16 cellular contexts compared by ENCODE assay signal in genomic region chr1:9807541-9807940, GRCh38. TPM values are rescaled to one million over a fixed set of nuclear protein-coding genes. Genes with fewer than 3 reads are reported as not detected.
DNase-seq lines count a peak whose midpoint lies in the region; ATAC-seq and TF ChIP-seq lines count a peak whose summit lies in the region.
"Had no signal": no experiment of that assay in that cellular context is flagged by ENCODE, and none has a peak within 500 bp of the region (broad histone marks: within the 10 kb centered on the region; RNA-seq: fewer than 3 reads in every experiment).

No MANE protein-coding gene starts in this region.

- H3K9me3 ChIP-seq in sigmoid colon, result no peaks in the 10 kb centered on the region

- intact Hi-C loops in sigmoid colon (cut with DNase I), result no loop called here

- peaks cover 13% of the 10 kb centered on the region for H3K36me3 Mint-ChIP-seq in activated CD4-positive, alpha-beta T cell treated with anti-CD3 and anti-CD28 coated beads, Interleukin-2, amount 10 ng/mL, durations not matched to agents 7 days and 5 days (ENCODE audit: low read depth)
- no peaks in the 10 kb centered on the region for H3K36me3 Mint-ChIP-seq in chondrocyte (ENCODE audit: low read depth)

- no peak for TF ChIP-seq POLR2A in sigmoid colon (IDR thresholded peaks at IDR 0.05)

- no peak for TF ChIP-seq EP300 in sigmoid colon (IDR thresholded peaks at IDR 0.05)

- H3K4me3 ChIP-seq in sigmoid colon, result no peak overlapping the region

- H3K9me3 Mint-ChIP-seq in activated CD4-positive, alpha-beta T cell treated with anti-CD3 and anti-CD28 coated beads, Interleukin-2, amount 10 ng/mL, durations not matched to agents 7 days and 5 days, result no peaks in the 10 kb centered on the region
- no peaks in the 10 kb centered on the region for H3K9me3 Mint-ChIP-seq in chondrocyte (ENCODE audit: low read depth)
- H3K9me3 Mint-ChIP-seq: activated naive CD4-positive, alpha-beta T cell treated with anti-CD3 and anti-CD28 coated beads, Interleukin-2, amount 10 ng/mL, durations not matched to agents 7 days and 5 days had no signal

- POLR2A ChIA-PET in activated CD4-positive, alpha-beta T cell treated with anti-CD3 and anti-CD28 coated beads, Interleukin-2, amount 10 ng/mL, durations not matched to agents 7 days and 5 days (lab: Charles Lee), result no interaction called here

- H3K27ac ChIP-seq in sigmoid colon, result no peak overlapping the region

- WGBS in sigmoid colon, 2 donors, result 75 to 83% methylated on average over 12 of the region's 12 CpGs

- peaks cover 41% of the 10 kb centered on the region for H3K4me1 Mint-ChIP-seq in activated CD4-positive, alpha-beta T cell treated with anti-CD3 and anti-CD28 coated beads, Interleukin-2, amount 10 ng/mL, durations not matched to agents 7 days and 5 days
- peaks cover 21% of the 10 kb centered on the region for H3K4me1 Mint-ChIP-seq in chondrocyte (ENCODE audit: low read depth)

- H3K36me3 ChIP-seq in sigmoid colon, result no peaks in the 10 kb centered on the region

- CTCF ChIA-PET in activated CD4-positive, alpha-beta T cell treated with anti-CD3 and anti-CD28 coated beads, Interleukin-2, amount 10 ng/mL, durations not matched to agents 7 days and 5 days (lab: Charles Lee), result no interaction called here

- no peak overlapping the region for H3K4me3 Mint-ChIP-seq in activated CD4-positive, alpha-beta T cell treated with anti-CD3 and anti-CD28 coated beads, Interleukin-2, amount 10 ng/mL, durations not matched to agents 7 days and 5 days
- no peak overlapping the region for H3K4me3 Mint-ChIP-seq in chondrocyte (ENCODE audit: unreplicated experiment)
- H3K4me3 Mint-ChIP-seq: activated naive CD4-positive, alpha-beta T cell treated with anti-CD3 and anti-CD28 coated beads, Interleukin-2, amount 10 ng/mL, durations not matched to agents 7 days and 5 days; B cell had no signal

- ATAC-seq in GM18868 (IDR thresholded peaks at IDR 0.05; ENCODE audit: unreplicated experiment) (no peak), GM19452 (IDR thresholded peaks at IDR 0.05; ENCODE audit: unreplicated experiment) (no peak)

- TF ChIP-seq CTCF in chondrocyte (IDR thresholded peaks at IDR 0.05) (no peak), sigmoid colon (IDR thresholded peaks at IDR 0.05) (no peak)

- peaks cover 0 to 34% (median 31%) of the 10 kb centered on the region in 4 donors for H3K4me1 ChIP-seq in sigmoid colon

- H3K27me3 Mint-ChIP-seq in activated CD4-positive, alpha-beta T cell treated with anti-CD3 and anti-CD28 coated beads, Interleukin-2, amount 10 ng/mL, durations not matched to agents 7 days and 5 days, result no peaks in the 10 kb centered on the region
- H3K27me3 Mint-ChIP-seq in chondrocyte (ENCODE audit: low read depth), result no peaks in the 10 kb centered on the region
- H3K27me3 Mint-ChIP-seq: activated naive CD4-positive, alpha-beta T cell treated with anti-CD3 and anti-CD28 coated beads, Interleukin-2, amount 10 ng/mL, durations not matched to agents 7 days and 5 days; B cell had no signal

- no peak for DNase-seq in activated CD4-positive, alpha-beta T cell treated with anti-CD3 and anti-CD28 coated beads, Interleukin-2, amount 10 ng/mL, durations not matched to agents 7 days and 5 days
- DNase-seq in activated CD4-positive, alpha-beta T cell treated with anti-CD3 and anti-CD28 coated beads for 1 hour, result no peak
- DNase-seq in NCI-H2227 treated with DMSO at 0.1 percent for 48 hours (lab: John Stamatoyannopoulos, UW) (peak; percentile 26), chondrocyte (ENCODE audit: low spot score) (peak; percentile 68), sigmoid colon (peak; percentile 29), H4 (ENCODE audit: low spot score) (no peak)
- DNase-seq: 8988T; activated CD4-positive, alpha-beta T cell treated with anti-CD3 and anti-CD28 coated beads, Interleukin-2, amount 50 U/mL, for 48 hours; activated naive CD4-positive, alpha-beta T cell treated with anti-CD3 and anti-CD28 coated beads, Interleukin-2, amount 10 ng/mL, durations not matched to agents 7 days and 5 days; Calu3; NCI-H69; stimulated activated CD4-positive, alpha-beta T cell treated with anti-CD3 and anti-CD28 coated beads, Interleukin-4, amount 100 ng/mL, for 24 hours; SW 1271 had no signal

- H3K27ac Mint-ChIP-seq in activated CD4-positive, alpha-beta T cell treated with anti-CD3 and anti-CD28 coated beads, Interleukin-2, amount 10 ng/mL, durations not matched to agents 7 days and 5 days, result peak overlapping the region; percentile 68
- H3K27ac Mint-ChIP-seq in chondrocyte (ENCODE audit: unreplicated experiment), result no peak overlapping the region
- H3K27ac Mint-ChIP-seq: activated naive CD4-positive, alpha-beta T cell treated with anti-CD3 and anti-CD28 coated beads, Interleukin-2, amount 10 ng/mL, durations not matched to agents 7 days and 5 days; B cell had no signal

- no peaks in the 10 kb centered on the region for H3K27me3 ChIP-seq in sigmoid colon

RNA-seq across cellular contexts. Expression of gene CLSTN1, which starts 16.2 kb away (rescaled TPM):
- 100 to 1,000 TPM; 121 to 134 TPM for total RNA-seq in activated CD4-positive, alpha-beta T cell treated with anti-CD3 and anti-CD28 coated beads, Interleukin-2, amount 10 ng/mL, durations not matched to agents 7 days and 5 days
- total RNA-seq in chondrocyte (125 to 139 TPM (median 126 TPM) in 3 replicates), sigmoid colon (10 to 100 TPM; 33.9 to 71.2 (median 36.4) TPM)
- 100 to 1,000 TPM in 1 of 3 donors, 10 to 100 TPM in 2; 21.0 to 105 (median 28.9) TPM for polyA plus RNA-seq in sigmoid colon
- 31.0 and 35.3 TPM in 2 replicates for total RNA-seq in H4 (2014; rRNA removed; shearing (Covaris generic))

Comparison
In these comparisons a context has a peak if more than half of its experiments do, and no peak if none do; other contexts are left out.
1. DNase-seq: peak in NCI-H2227 treated with DMSO at 0.1 percent for 48 hours (single experiment), chondrocyte (single experiment) and sigmoid colon (single experiment); none in activated CD4-positive, alpha-beta T cell treated with anti-CD3 and anti-CD28 coated beads, Interleukin-2, amount 10 ng/mL, durations not matched to agents 7 days and 5 days (single experiment), activated CD4-positive, alpha-beta T cell treated with anti-CD3 and anti-CD28 coated beads for 1 hour (single experiment) and H4 (single experiment).